Comparison of ENCODE assay signal across 26 cellular contexts in genomic region chr11:98307827-98308491, GRCh38.
"Had no signal": no experiment of that assay in that cellular context is flagged by ENCODE, and none has a peak within 500 bp of the region (broad histone marks: within the 10 kb centered on the region; RNA-seq: fewer than 3 reads in every experiment).

No MANE protein-coding gene starts in this region.

- H3K27ac ChIP-seq: breast epithelium, colonic mucosa, dorsolateral prefrontal cortex, neutrophil, right lobe of liver, tibial nerve, VCaP had no signal

- H3K4me1 Mint-ChIP-seq: nephron progenitor cell had no signal

- H3K27me3 ChIP-seq: breast epithelium, colonic mucosa, dorsolateral prefrontal cortex, neutrophil, right lobe of liver, tibial nerve had no signal

- H3K27ac Mint-ChIP-seq: activated T-cell treated with anti-CD3 and anti-CD28 coated beads, Interleukin-2, amount 50 U/mL, for 24 hours; nephron progenitor cell; progenitor cell of endocrine pancreas had no signal

- H3K36me3 ChIP-seq: breast epithelium, colonic mucosa, neutrophil, right lobe of liver, tibial nerve had no signal

- DNase-seq: activated CD4-positive, alpha-beta T cell treated with anti-CD3 and anti-CD28 coated beads for 48 hours; activated CD4-positive, alpha-beta T cell treated with anti-CD3 and anti-CD28 coated beads, Interleukin-2, amount 50 U/mL, for 48 hours; activated CD8-positive, alpha-beta memory T cell treated with anti-CD3 and anti-CD28 coated beads, Interleukin-2, amount 50 U/mL, for 48 hours; activated gamma-delta T cell; activated naive CD4-positive, alpha-beta T cell treated with anti-CD3 and anti-CD28 coated beads, Interleukin-2, amount 50 U/mL, for 16 hours; activated T-cell treated with anti-CD3 and anti-CD28 coated beads, Interleukin-2, amount 50 U/mL, for 24 hours; colonic mucosa; dorsolateral prefrontal cortex; effector memory CD4-positive, alpha-beta T cell; foreskin fibroblast; head of caudate nucleus; hippocampal formation; left cardiac atrium; mammary epithelial cell; nephron progenitor cell; right lobe of liver; stimulated activated CD4-positive, alpha-beta T cell treated with anti-CD3 and anti-CD28 coated beads, Interleukin-2, amount 100 ng/mL, for 48 hours; stimulated activated naive CD4-positive, alpha-beta T cell treated with Interleukin-2 at 50 U/mL for 16 hours had no signal

- H3K4me3 ChIP-seq: breast epithelium, colonic mucosa, dorsolateral prefrontal cortex, right lobe of liver, tibial nerve had no signal

- FAIRE-seq: keratinocyte, TTC549 had no signal

- ATAC-seq: activated CD4-positive, CD25-positive, alpha-beta regulatory T cell treated with anti-CD3 and anti-CD28 coated beads, Interleukin-2, amount 50 U/mL, for 24 hours; left cardiac atrium; right lobe of liver had no signal

- H3K4me3 Mint-ChIP-seq: activated T-cell treated with anti-CD3 and anti-CD28 coated beads, Interleukin-2, amount 50 U/mL, for 24 hours; nephron progenitor cell had no signal

- H3K9me3 Mint-ChIP-seq: nephron progenitor cell had no signal

- H3K4me1 ChIP-seq: breast epithelium, colonic mucosa, right lobe of liver, tibial nerve had no signal

- H3K27me3 Mint-ChIP-seq: activated T-cell treated with anti-CD3 and anti-CD28 coated beads, Interleukin-2, amount 50 U/mL, for 24 hours; progenitor cell of endocrine pancreas had no signal

- H3K9me3 ChIP-seq: breast epithelium, colonic mucosa, neutrophil, right lobe of liver, tibial nerve had no signal
